ENCODE assay signal across 28 cellular contexts in the genomic region with DNA sequence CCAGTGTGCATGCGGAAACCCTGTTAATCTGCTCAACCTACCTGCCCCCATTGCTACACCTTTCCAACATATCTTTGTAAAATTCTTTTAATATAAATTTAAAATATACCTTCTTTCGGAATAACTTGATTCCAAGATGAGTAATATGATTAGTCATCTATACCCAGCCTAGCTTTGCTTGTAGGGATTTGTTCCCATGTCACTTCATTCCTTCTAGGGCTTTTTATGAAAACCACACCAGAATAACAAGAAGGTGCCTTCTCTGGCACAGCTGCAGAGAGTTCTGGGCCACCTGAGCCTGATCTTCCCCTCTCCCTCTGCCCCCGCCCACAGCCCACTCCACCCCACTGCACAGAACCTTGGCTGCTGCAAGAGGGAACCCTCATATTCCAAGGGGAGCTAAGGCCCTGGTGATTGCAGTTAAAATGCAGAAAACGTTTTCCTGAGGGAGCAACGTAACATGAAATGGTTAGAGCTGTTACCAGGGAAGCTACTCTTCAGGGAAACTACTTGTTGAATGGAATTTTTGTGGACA. TPM values are rescaled to one million over a fixed set of nuclear protein-coding genes. Genes with fewer than 3 reads are reported as not detected.
DNase-seq lines count a peak whose midpoint lies in the region; ATAC-seq, FAIRE-seq and TF ChIP-seq lines count a peak whose summit lies in the region.
"Had no signal": no experiment of that assay in that cellular context is flagged by ENCODE, and none has a peak within 500 bp of the region (broad histone marks: within the 10 kb centered on the region; RNA-seq: fewer than 3 reads in every experiment).

No MANE protein-coding gene starts in this region.

- H3K36me3 Mint-ChIP-seq in astrocyte (ENCODE audit: low read depth, unreplicated experiment) (peaks cover 50% of the 10 kb centered on the region), T-helper 17 cell (ENCODE audit: low read depth) (no peaks in the 10 kb centered on the region)
- H3K36me3 Mint-ChIP-seq: naive B cell; stimulated activated effector memory CD8-positive, alpha-beta T cell treated with anti-CD3 and anti-CD28 coated beads, Interleukin-12 subunit alpha, Interleukin-12 subunit beta, amount 100 ng/mL, for 72 hours had no signal

- H4K20me1 ChIP-seq in astrocyte (ENCODE audit: insufficient read depth, low read length) = peaks cover 9% of the 10 kb centered on the region

- DNase-seq in HPDE6-E6E7 (ENCODE audit: extremely low spot score) (peak; percentile 84), astrocyte (ENCODE audit: low read depth) (no peak), fibroblast of mammary gland (ENCODE audit: low read depth) (peak; percentile 45), kidney tubule cell (ENCODE audit: low spot score) (no peak), NOMO-1 treated with dmso at 0.1 percent for 144 hours (lab: John Stamatoyannopoulos, UW; ENCODE audit: unreplicated experiment) (no peak), T-helper 17 cell (no peak)
- DNase-seq: activated CD4-positive, alpha-beta memory T cell treated with anti-CD3 and anti-CD28 coated beads, Interleukin-2, amount 10 ng/mL, durations not matched to agents 7 days and 5 days; activated CD4-positive, CD25-positive, alpha-beta regulatory T cell; activated effector memory CD4-positive, alpha-beta T cell treated with Interleukin-2 at 50 U/mL for 16 hours; DMS79 treated with DMSO at 0.1 percent for 48 hours; endodermal cell; glutamatergic neuron; naive B cell; NCI-H1105 treated with DMSO at 0.1 percent for 48 hours; NCI-H2029; NCI-H69; small intestine; stimulated activated CD4-positive, alpha-beta T cell treated with anti-CD3 and anti-CD28 coated beads, Interleukin-2, amount 100 ng/mL, for 48 hours; T-helper 9 cell had no signal

- H3K4me1 Mint-ChIP-seq in astrocyte (ENCODE audit: low read depth, unreplicated experiment) (peaks cover 4% of the 10 kb centered on the region), T-helper 17 cell (no peaks in the 10 kb centered on the region)
- H3K4me1 Mint-ChIP-seq: activated CD4-positive, alpha-beta memory T cell treated with anti-CD3 and anti-CD28 coated beads, Interleukin-2, amount 10 ng/mL, durations not matched to agents 7 days and 5 days; endodermal cell; stimulated activated effector memory CD8-positive, alpha-beta T cell treated with anti-CD3 and anti-CD28 coated beads, Interleukin-12 subunit alpha, Interleukin-12 subunit beta, amount 100 ng/mL, for 72 hours had no signal

- FAIRE-seq in astrocyte (lab: Jason Lieb, UNC) = no peak
- FAIRE-seq: colon, small intestine had no signal

- H3K4me3 Mint-ChIP-seq in astrocyte (ENCODE audit: unreplicated experiment) = peak overlapping the region; percentile 27
- no peak overlapping the region for H3K4me3 Mint-ChIP-seq in T-helper 17 cell
- H3K4me3 Mint-ChIP-seq: activated CD4-positive, alpha-beta memory T cell treated with anti-CD3 and anti-CD28 coated beads, Interleukin-2, amount 10 ng/mL, durations not matched to agents 7 days and 5 days; endodermal cell; naive B cell; stimulated activated effector memory CD8-positive, alpha-beta T cell treated with anti-CD3 and anti-CD28 coated beads, Interleukin-12 subunit alpha, Interleukin-12 subunit beta, amount 100 ng/mL, for 72 hours had no signal

- no peak overlapping the region for H3K4me3 ChIP-seq in astrocyte (ENCODE audit: insufficient read depth, low read depth, low read length)
- H3K4me3 ChIP-seq in fibroblast of mammary gland (ENCODE audit: control insufficient read depth, low read depth, low read length) = no peak overlapping the region
- H3K4me3 ChIP-seq in stomach smooth muscle (ENCODE audit: low read length in 2 of 2) = no peak overlapping the region
- H3K4me3 ChIP-seq: BLaER1 treated with 17β-estradiol and CSF1 and Interleukin-3, amounts not matched to agents 10 nM and 100 nM; HAP-1; thoracic aorta had no signal

- H3K36me3 ChIP-seq in astrocyte (ENCODE audit: insufficient read depth, low read length) (peaks cover 33% of the 10 kb centered on the region), stomach smooth muscle (ENCODE audit: control insufficient read depth in 2 of 2, insufficient read depth in 2 of 2, low read length in 2 of 2) (peaks cover 57 to 59% of the 10 kb centered on the region in 2 donors)
- H3K36me3 ChIP-seq: HAP-1 had no signal

- H3K9me3 ChIP-seq in astrocyte (ENCODE audit: insufficient read depth, low read depth, low read length) (no peaks in the 10 kb centered on the region), stomach smooth muscle (ENCODE audit: control insufficient read depth in 2 of 2, low read length in 2 of 2) (no peaks in the 10 kb centered on the region), T-helper 17 cell (ENCODE audit: control insufficient read depth, low read length, poor library complexity, severe bottlenecking) (no peaks in the 10 kb centered on the region)
- H3K9me3 ChIP-seq: BLaER1 treated with 17β-estradiol and CSF1 and Interleukin-3, amounts not matched to agents 10 nM and 100 nM; HAP-1; thoracic aorta had no signal

- no peak overlapping the region for H2AFZ ChIP-seq in astrocyte (ENCODE audit: low read depth, low read length)

- H3K4me2 ChIP-seq in astrocyte (ENCODE audit: low read length) = peak overlapping the region; percentile 34
- H3K4me2 ChIP-seq: BLaER1 treated with 17β-estradiol and CSF1 and Interleukin-3, amounts not matched to agents 10 nM and 100 nM had no signal

- H3K4me1 ChIP-seq in astrocyte (ENCODE audit: insufficient read depth, low read length) (peaks cover 18% of the 10 kb centered on the region), stomach smooth muscle (ENCODE audit: control insufficient read depth, insufficient read depth, low read length) (peaks cover 48% of the 10 kb centered on the region)
- H3K4me1 ChIP-seq: HAP-1 had no signal

- H3K9ac ChIP-seq in astrocyte (ENCODE audit: low read length) (no peak overlapping the region), stomach smooth muscle (ENCODE audit: low read length in 2 of 2) (no peak overlapping the region)
- H3K9ac ChIP-seq: BLaER1 treated with 17β-estradiol and CSF1 and Interleukin-3, amounts not matched to agents 10 nM and 100 nM had no signal

- ATAC-seq in HG03095 (IDR thresholded peaks at IDR 0.05; ENCODE audit: unreplicated experiment) (no peak), T-helper 17 cell (no peak)
- ATAC-seq: Right ventricle myocardium inferior; stimulated activated effector memory CD8-positive, alpha-beta T cell treated with anti-CD3 and anti-CD28 coated beads, Interleukin-12 subunit alpha, Interleukin-12 subunit beta, amount 100 ng/mL, for 72 hours had no signal

- no peaks in the 10 kb centered on the region for H3K79me2 ChIP-seq in astrocyte (ENCODE audit: insufficient read depth, low read length)

- peaks cover 3% of the 10 kb centered on the region for H3K9me3 Mint-ChIP-seq in astrocyte (ENCODE audit: unreplicated experiment)
- H3K9me3 Mint-ChIP-seq: activated CD4-positive, alpha-beta memory T cell treated with anti-CD3 and anti-CD28 coated beads, Interleukin-2, amount 10 ng/mL, durations not matched to agents 7 days and 5 days; endodermal cell; naive B cell; stimulated activated effector memory CD8-positive, alpha-beta T cell treated with anti-CD3 and anti-CD28 coated beads, Interleukin-12 subunit alpha, Interleukin-12 subunit beta, amount 100 ng/mL, for 72 hours had no signal

- H3K27me3 ChIP-seq in astrocyte (ENCODE audit: insufficient read depth, low read length) (no peaks in the 10 kb centered on the region), stomach smooth muscle (ENCODE audit: control insufficient read depth in 1 of 2, insufficient read depth in 2 of 2, low read length in 2 of 2) (no peaks in the 10 kb centered on the region)
- H3K27me3 ChIP-seq: BLaER1 treated with 17β-estradiol and CSF1 and Interleukin-3, amounts not matched to agents 10 nM and 100 nM had no signal

- no peak for TF ChIP-seq CTCF in astrocyte (IDR thresholded peaks at IDR 0.05; ENCODE audit: insufficient read depth, low read depth, low read length)
- TF ChIP-seq CTCF in fibroblast of mammary gland (conservative IDR thresholded peaks at IDR 0.05; ENCODE audit: control insufficient read depth, insufficient read depth, low read depth, low read length) = no peak

- H3K27me3 Mint-ChIP-seq in astrocyte (ENCODE audit: low read depth, unreplicated experiment) (no peaks in the 10 kb centered on the region), T-helper 17 cell (peaks cover 9% of the 10 kb centered on the region)
- H3K27me3 Mint-ChIP-seq: naive B cell had no signal

- H3K27ac Mint-ChIP-seq in astrocyte (ENCODE audit: unreplicated experiment) (no peak overlapping the region), T-helper 17 cell (no peak overlapping the region)
- H3K27ac Mint-ChIP-seq: activated CD4-positive, alpha-beta memory T cell treated with anti-CD3 and anti-CD28 coated beads, Interleukin-2, amount 10 ng/mL, durations not matched to agents 7 days and 5 days; endodermal cell; stimulated activated effector memory CD8-positive, alpha-beta T cell treated with anti-CD3 and anti-CD28 coated beads, Interleukin-12 subunit alpha, Interleukin-12 subunit beta, amount 100 ng/mL, for 72 hours had no signal

- H3K27ac ChIP-seq in astrocyte (ENCODE audit: low read depth, low read length) (no peak overlapping the region), stomach smooth muscle (ENCODE audit: low read length) (peak overlapping the region; percentile 67)
- H3K27ac ChIP-seq: BLaER1 treated with 17β-estradiol and CSF1 and Interleukin-3, amounts not matched to agents 10 nM and 100 nM; HL-60 had no signal

RNA-seq across cellular contexts. Expression of a gene that starts 38.6 kb away (rescaled TPM):
- total RNA-seq in astrocyte (31.4 and 34.3 TPM in 2 replicates), T-helper 17 cell (10 to 100 TPM; 16.2 to 18.9 TPM)

Comparison
In these comparisons a context has a peak if more than half of its experiments do, and no peak if none do; other contexts are left out.
1. DNase-seq: peak in HPDE6-E6E7 (single experiment) and fibroblast of mammary gland (single experiment); none in astrocyte (single experiment), kidney tubule cell (single experiment), NOMO-1 treated with dmso at 0.1 percent for 144 hours (single experiment) and T-helper 17 cell (0 of 3).